3 cellular contexts compared by ENCODE assay signal in the genomic region with DNA sequence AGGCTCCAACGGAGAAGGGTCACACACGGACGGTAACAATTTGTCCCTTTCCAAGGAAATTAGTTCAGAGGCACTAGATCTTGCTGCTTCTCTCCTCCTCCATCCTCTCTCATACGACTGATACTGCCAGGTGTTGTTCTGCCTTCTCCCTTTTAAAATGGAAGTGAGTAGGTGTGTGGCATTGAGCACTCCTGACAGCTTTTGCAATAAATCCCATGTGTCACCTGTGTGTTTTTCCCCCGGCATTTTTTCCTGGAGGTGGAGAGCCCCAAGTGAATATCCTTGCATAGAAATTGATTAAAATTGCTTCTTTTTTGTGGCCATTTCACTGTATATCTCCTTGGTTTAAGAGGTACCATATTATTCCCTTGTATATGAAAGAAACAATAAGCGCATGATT.
TF ChIP-seq lines count a peak whose summit lies in the region.

No MANE protein-coding gene starts in this region.

TF ChIP-seq in SK-N-SH, 30 proteins besides CTCF, POLR2A, EP300 and RAD21:
- TF ChIP-seq MEF2A (IDR thresholded peaks at IDR 0.05; ENCODE audit: borderline replicate concordance, low read depth) (no peak), TCF12 (IDR thresholded peaks at IDR 0.05) (no peak), REST (IDR thresholded peaks at IDR 0.05; ENCODE audit: low read depth, low read length) (no peak)
- TF ChIP-seq, protein P1, sequence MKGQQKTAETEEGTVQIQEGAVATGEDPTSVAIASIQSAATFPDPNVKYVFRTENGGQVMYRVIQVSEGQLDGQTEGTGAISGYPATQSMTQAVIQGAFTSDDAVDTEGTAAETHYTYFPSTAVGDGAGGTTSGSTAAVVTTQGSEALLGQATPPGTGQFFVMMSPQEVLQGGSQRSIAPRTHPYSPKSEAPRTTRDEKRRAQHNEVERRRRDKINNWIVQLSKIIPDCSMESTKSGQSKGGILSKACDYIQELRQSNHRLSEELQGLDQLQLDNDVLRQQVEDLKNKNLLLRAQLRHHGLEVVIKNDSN (IDR thresholded peaks at IDR 0.05; ENCODE audit: borderline replicate concordance, low read depth) = no peak

TF ChIP-seq in SK-N-SH treated with all-trans-retinoic acid at 6 μM for 48 hours, 23 proteins besides CTCF, POLR2A, EP300 and RAD21:
- no peak for TF ChIP-seq GLIS3 (CRISPR knock-in tag; IDR thresholded peaks at IDR 0.05)
- TF ChIP-seq ZFP30 (CRISPR knock-in tag; IDR thresholded peaks at IDR 0.05) = no peak
- TF ChIP-seq CSRNP3 (CRISPR knock-in tag; IDR thresholded peaks at IDR 0.05) = no peak
- no peak for TF ChIP-seq ESRRG (CRISPR knock-in tag; IDR thresholded peaks at IDR 0.05)
- TF ChIP-seq, protein P2, sequence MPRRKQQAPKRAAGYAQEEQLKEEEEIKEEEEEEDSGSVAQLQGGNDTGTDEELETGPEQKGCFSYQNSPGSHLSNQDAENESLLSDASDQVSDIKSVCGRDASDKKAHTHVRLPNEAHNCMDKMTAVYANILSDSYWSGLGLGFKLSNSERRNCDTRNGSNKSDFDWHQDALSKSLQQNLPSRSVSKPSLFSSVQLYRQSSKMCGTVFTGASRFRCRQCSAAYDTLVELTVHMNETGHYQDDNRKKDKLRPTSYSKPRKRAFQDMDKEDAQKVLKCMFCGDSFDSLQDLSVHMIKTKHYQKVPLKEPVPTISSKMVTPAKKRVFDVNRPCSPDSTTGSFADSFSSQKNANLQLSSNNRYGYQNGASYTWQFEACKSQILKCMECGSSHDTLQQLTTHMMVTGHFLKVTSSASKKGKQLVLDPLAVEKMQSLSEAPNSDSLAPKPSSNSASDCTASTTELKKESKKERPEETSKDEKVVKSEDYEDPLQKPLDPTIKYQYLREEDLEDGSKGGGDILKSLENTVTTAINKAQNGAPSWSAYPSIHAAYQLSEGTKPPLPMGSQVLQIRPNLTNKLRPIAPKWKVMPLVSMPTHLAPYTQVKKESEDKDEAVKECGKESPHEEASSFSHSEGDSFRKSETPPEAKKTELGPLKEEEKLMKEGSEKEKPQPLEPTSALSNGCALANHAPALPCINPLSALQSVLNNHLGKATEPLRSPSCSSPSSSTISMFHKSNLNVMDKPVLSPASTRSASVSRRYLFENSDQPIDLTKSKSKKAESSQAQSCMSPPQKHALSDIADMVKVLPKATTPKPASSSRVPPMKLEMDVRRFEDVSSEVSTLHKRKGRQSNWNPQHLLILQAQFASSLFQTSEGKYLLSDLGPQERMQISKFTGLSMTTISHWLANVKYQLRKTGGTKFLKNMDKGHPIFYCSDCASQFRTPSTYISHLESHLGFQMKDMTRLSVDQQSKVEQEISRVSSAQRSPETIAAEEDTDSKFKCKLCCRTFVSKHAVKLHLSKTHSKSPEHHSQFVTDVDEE (CRISPR knock-in tag; IDR thresholded peaks at IDR 0.05) = no peak
- TF ChIP-seq TOX (CRISPR knock-in tag; IDR thresholded peaks at IDR 0.05; ENCODE audit: borderline replicate concordance) = no peak
- TF ChIP-seq ZC3H10 (CRISPR knock-in tag; IDR thresholded peaks at IDR 0.05) = no peak
- TF ChIP-seq PPARA (CRISPR knock-in tag; IDR thresholded peaks at IDR 0.05; ENCODE audit: borderline replicate concordance) = no peak
- no peak for TF ChIP-seq TCF4 (CRISPR knock-in tag; IDR thresholded peaks at IDR 0.05; ENCODE audit: borderline replicate concordance)
- TF ChIP-seq, protein P3, sequence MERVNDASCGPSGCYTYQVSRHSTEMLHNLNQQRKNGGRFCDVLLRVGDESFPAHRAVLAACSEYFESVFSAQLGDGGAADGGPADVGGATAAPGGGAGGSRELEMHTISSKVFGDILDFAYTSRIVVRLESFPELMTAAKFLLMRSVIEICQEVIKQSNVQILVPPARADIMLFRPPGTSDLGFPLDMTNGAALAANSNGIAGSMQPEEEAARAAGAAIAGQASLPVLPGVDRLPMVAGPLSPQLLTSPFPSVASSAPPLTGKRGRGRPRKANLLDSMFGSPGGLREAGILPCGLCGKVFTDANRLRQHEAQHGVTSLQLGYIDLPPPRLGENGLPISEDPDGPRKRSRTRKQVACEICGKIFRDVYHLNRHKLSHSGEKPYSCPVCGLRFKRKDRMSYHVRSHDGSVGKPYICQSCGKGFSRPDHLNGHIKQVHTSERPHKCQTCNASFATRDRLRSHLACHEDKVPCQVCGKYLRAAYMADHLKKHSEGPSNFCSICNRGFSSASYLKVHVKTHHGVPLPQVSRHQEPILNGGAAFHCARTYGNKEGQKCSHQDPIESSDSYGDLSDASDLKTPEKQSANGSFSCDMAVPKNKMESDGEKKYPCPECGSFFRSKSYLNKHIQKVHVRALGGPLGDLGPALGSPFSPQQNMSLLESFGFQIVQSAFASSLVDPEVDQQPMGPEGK (CRISPR knock-in tag; IDR thresholded peaks at IDR 0.05; ENCODE audit: borderline replicate concordance) = no peak
- TF ChIP-seq OSR1 (CRISPR knock-in tag; IDR thresholded peaks at IDR 0.05) = no peak
- no peak for TF ChIP-seq ZNF8 (CRISPR knock-in tag; IDR thresholded peaks at IDR 0.05)
- TF ChIP-seq ZNF565 (CRISPR knock-in tag; conservative IDR thresholded peaks at IDR 0.05; ENCODE audit: low read depth) = no peak
- no peak for TF ChIP-seq ISL1 (CRISPR knock-in tag; IDR thresholded peaks at IDR 0.05)
- TF ChIP-seq RARB (CRISPR knock-in tag; IDR thresholded peaks at IDR 0.05) = no peak
- TF ChIP-seq, protein P4, sequence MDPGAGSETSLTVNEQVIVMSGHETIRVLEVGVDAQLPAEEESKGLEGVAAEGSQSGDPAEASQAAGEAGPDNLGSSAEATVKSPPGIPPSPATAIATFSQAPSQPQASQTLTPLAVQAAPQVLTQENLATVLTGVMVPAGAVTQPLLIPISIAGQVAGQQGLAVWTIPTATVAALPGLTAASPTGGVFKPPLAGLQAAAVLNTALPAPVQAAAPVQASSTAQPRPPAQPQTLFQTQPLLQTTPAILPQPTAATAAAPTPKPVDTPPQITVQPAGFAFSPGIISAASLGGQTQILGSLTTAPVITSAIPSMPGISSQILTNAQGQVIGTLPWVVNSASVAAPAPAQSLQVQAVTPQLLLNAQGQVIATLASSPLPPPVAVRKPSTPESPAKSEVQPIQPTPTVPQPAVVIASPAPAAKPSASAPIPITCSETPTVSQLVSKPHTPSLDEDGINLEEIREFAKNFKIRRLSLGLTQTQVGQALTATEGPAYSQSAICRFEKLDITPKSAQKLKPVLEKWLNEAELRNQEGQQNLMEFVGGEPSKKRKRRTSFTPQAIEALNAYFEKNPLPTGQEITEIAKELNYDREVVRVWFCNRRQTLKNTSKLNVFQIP (CRISPR knock-in tag; IDR thresholded peaks at IDR 0.05; ENCODE audit: borderline replicate concordance, low read depth) = no peak
- no peak for TF ChIP-seq ZNF70 (CRISPR knock-in tag; IDR thresholded peaks at IDR 0.05)

TF ChIP-seq in endothelial cell of umbilical vein, 7 proteins besides CTCF, POLR2A, EP300 and RAD21:
- TF ChIP-seq POLR2AphosphoS5 (IDR thresholded peaks at IDR 0.05; ENCODE audit: insufficient read depth, low read depth, low read length) = no peak
- TF ChIP-seq FOS (IDR thresholded peaks at IDR 0.05; ENCODE audit: borderline replicate concordance, insufficient read depth, low read length) = no peak
- TF ChIP-seq GATA2 (IDR thresholded peaks at IDR 0.05; ENCODE audit: insufficient read depth, insufficient read length, low read depth, low read length) = no peak
- no peak for TF ChIP-seq JUN (IDR thresholded peaks at IDR 0.05; ENCODE audit: borderline replicate concordance, insufficient read depth, insufficient read length, low read depth)
- no peak for TF ChIP-seq MYC (IDR thresholded peaks at IDR 0.05; ENCODE audit: low read depth, low read length)
- TF ChIP-seq, protein P5, sequence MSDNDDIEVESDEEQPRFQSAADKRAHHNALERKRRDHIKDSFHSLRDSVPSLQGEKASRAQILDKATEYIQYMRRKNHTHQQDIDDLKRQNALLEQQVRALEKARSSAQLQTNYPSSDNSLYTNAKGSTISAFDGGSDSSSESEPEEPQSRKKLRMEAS (IDR thresholded peaks at IDR 0.05; ENCODE audit: insufficient read depth, insufficient read length) = no peak
- TF ChIP-seq EZH2 (IDR thresholded peaks at IDR 0.05; ENCODE audit: borderline replicate concordance, low read depth, low read length, severe bottlenecking) = no peak
